18 cellular contexts compared by ENCODE assay signal in the genomic region with DNA sequence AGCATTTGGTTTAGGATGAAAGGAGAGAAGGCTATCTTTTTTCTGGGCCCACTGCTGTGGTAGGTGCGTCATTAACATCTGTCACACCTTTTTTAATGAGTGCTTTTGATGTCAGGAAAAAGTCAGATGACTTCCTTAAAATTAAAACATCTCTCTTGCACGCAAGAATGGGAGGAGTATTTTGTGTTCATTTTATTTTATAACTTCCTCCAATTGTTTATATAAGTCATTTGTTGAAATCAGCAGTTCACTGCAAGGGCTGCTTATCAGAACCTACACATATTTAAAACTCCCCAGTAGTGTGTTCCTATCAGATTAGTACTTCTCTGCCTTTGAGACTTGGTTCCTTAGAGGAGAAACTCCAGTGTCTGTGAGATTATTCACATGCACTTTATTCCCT.
"Had no signal": no experiment of that assay in that cellular context is flagged by ENCODE, and none has a peak within 500 bp of the region (broad histone marks: within the 10 kb centered on the region; RNA-seq: fewer than 3 reads in every experiment).

No MANE protein-coding gene starts in this region.

- ATAC-seq: body of pancreas had no signal

- H3K4me1 ChIP-seq: adrenal gland, body of pancreas, esophagus squamous epithelium, pancreas, testis had no signal

- H3K4me3 ChIP-seq: adrenal gland, body of pancreas, esophagus squamous epithelium, left ventricle myocardium inferior, pancreas, testis had no signal

- H3K36me3 ChIP-seq: adrenal gland, esophagus squamous epithelium, left ventricle myocardium inferior, pancreas had no signal

- H3K27ac ChIP-seq: adrenal gland, body of pancreas, esophagus squamous epithelium, left ventricle myocardium inferior, pancreas, testis had no signal

- DNase-seq: activated B cell treated with CpG ODN at 0.5 μM for 24 hours; activated CD4-positive, alpha-beta T cell treated with anti-CD3 and anti-CD28 coated beads, Interleukin-2, amount 10 ng/mL, durations not matched to agents 7 days and 5 days; activated CD8-positive, alpha-beta memory T cell treated with anti-CD3 and anti-CD28 coated beads for 24 hours; activated naive CD4-positive, alpha-beta T cell treated with Interleukin-2 at 50 U/mL for 16 hours; adrenal gland; body of pancreas; cerebellar nuclear complex; esophagus squamous epithelium; foreskin melanocyte; head of caudate nucleus; islet precursor cell; left ventricle myocardium inferior; pancreas; stimulated activated CD4-positive, alpha-beta T cell treated with anti-CD3 and anti-CD28 coated beads, Interleukin-15, amount 100 ng/mL, for 24 hours; stimulated activated CD4-positive, alpha-beta T cell treated with anti-CD3 and anti-CD28 coated beads, Interleukin-4, amount 100 ng/mL, for 24 hours; SW 1271; T-helper 9 cell; testis had no signal

- H3K9me3 ChIP-seq: adrenal gland, body of pancreas, esophagus squamous epithelium, left ventricle myocardium inferior, pancreas, testis had no signal

- H3K27me3 ChIP-seq: adrenal gland, body of pancreas, esophagus squamous epithelium, pancreas, testis had no signal
